Comparison of ENCODE assay signal across 21 cellular contexts in the genomic region with DNA sequence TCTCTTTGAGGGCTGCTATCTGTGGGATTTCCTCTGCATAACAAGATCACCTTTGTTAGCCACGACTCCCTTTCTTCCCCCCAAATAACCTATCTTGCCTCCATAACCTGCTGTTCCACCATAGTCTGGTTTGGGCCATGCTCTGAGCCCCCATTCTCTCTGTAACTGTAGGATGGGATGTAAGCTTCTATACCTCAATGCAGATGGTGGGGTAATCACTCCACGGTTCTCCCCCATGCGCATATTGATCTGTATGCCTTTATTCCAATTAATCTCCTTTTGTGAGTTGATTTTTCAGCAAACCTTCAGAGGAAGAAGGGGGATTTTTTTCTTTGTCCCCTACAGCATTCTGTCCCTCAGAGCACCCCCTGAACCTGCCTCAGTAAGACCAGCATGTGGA.
DNase-seq lines count a peak whose midpoint lies in the region; ATAC-seq and TF ChIP-seq lines count a peak whose summit lies in the region.
"Had no signal": no experiment of that assay in that cellular context is flagged by ENCODE, and none has a peak within 500 bp of the region (broad histone marks: within the 10 kb centered on the region; RNA-seq: fewer than 3 reads in every experiment).

No MANE protein-coding gene starts in this region.

- BruUV-seq in Panc1 (replicated peaks; lab: Mats Ljungman, UMichigan): no TSS peak

- no peak overlapping the region for H3K27ac ChIP-seq in right atrium auricular region
- H3K27ac ChIP-seq in Panc1 (ENCODE audit: low read length): peak overlapping the region; percentile 42; the same call in 1 of the 2 replicates
- no peak overlapping the region for H3K27ac ChIP-seq in brain microvascular endothelial cell
- H3K27ac ChIP-seq: SK-N-MC had no signal

- ATAC-seq in Right ventricle myocardium inferior (no peak), Panc1 (no peak)

- POLR2A ChIA-PET in Panc1 (lab: Charles Lee): no interaction called here

- CTCF ChIA-PET in Panc1 (lab: Charles Lee): no interaction called here

- DNase-seq in right atrium auricular region (ENCODE audit: low spot score) (peak; percentile 55), Right ventricle myocardium inferior (ENCODE audit: missing footprints) (no peak), Panc1 (ENCODE audit: low read depth, low spot score) (no peak), fibroblast of gingiva (ENCODE audit: low read depth) (peak; percentile 21), brain microvascular endothelial cell (no peak), NCI-H1694 (lab: John Stamatoyannopoulos, UW) (no peak), erythroblast (lab: John Stamatoyannopoulos, UW) (no peak)
- DNase-seq: CD8-positive, alpha-beta memory T cell; IMR-90; Kasumi-1; MG63; NCI-H1092; NCI-H1436 treated with DMSO at 0.1 percent for 48 hours; NCI-H2029 treated with DMSO at 0.1 percent for 48 hours; NCI-H2171 treated with DMSO at 0.1 percent for 48 hours; NCI-H446; NCI-H526 treated with DMSO at 0.1 percent for 48 hours; SHP77 had no signal

- H3K36me3 ChIP-seq in right atrium auricular region (no peaks in the 10 kb centered on the region), Panc1 (ENCODE audit: control insufficient read depth, insufficient read depth, low read length) (no peaks in the 10 kb centered on the region), brain microvascular endothelial cell (replicated peaks) (no peaks in the 10 kb centered on the region)
- H3K36me3 ChIP-seq: BLaER1 treated with 17β-estradiol and CSF1 and Interleukin-3, amounts not matched to agents 10 nM and 100 nM; HAP-1; MG63 had no signal

- H3K9me3 ChIP-seq in right atrium auricular region (no peaks in the 10 kb centered on the region), Panc1 (ENCODE audit: control insufficient read depth, insufficient read depth, low read depth, low read length) (peaks cover 8% of the 10 kb centered on the region; the same call in 1 of the 2 replicates)
- H3K9me3 ChIP-seq: HAP-1, MG63 had no signal

- H3K4me1 ChIP-seq in right atrium auricular region (no peaks in the 10 kb centered on the region), Panc1 (ENCODE audit: control insufficient read depth, insufficient read depth, low read length) (0 out of 2 replicates have a peak, but pooled peaks cover 7% of the 10 kb centered on the region)
- H3K4me1 ChIP-seq: HAP-1 had no signal

- TF ChIP-seq CTCF in right atrium auricular region (IDR thresholded peaks at IDR 0.05) (no peak), Panc1 (IDR thresholded peaks at IDR 0.05) (no peak), brain microvascular endothelial cell (IDR thresholded peaks at IDR 0.05; ENCODE audit: low read depth, low read length, missing control alignments) (no peak)

- in situ Hi-C loops in Panc1 (cut with HindIII; ENCODE audit: low pct_unique_long_range_greater_than_20kb, low sequenced_read_pairs): no loop called here
- in situ Hi-C loops in brain microvascular endothelial cell (cut with HindIII; ENCODE audit: low pct_ligation_motif_present, low sequenced_read_pairs): no loop called here

- no peak for TF ChIP-seq POLR2A in erythroblast (IDR thresholded peaks at IDR 0.05; ENCODE audit: low read length)

- intact Hi-C loops in Right ventricle myocardium inferior (cut with DNase I): no loop called here
- intact Hi-C loops in Panc1 (cut with micrococcal nuclease; ENCODE audit: unreplicated experiment): no loop called here

- no peaks in the 10 kb centered on the region for H3K27me3 ChIP-seq in right atrium auricular region
- no peaks in the 10 kb centered on the region for H3K27me3 ChIP-seq in Panc1 (ENCODE audit: control insufficient read depth, insufficient read depth, low read length)
- H3K27me3 ChIP-seq in brain microvascular endothelial cell (replicated peaks): peaks cover 47% of the 10 kb centered on the region

- no peak overlapping the region for H3K4me3 ChIP-seq in right atrium auricular region
- no peak overlapping the region for H3K4me3 ChIP-seq in Panc1 (ENCODE audit: low read depth in 2 of 2, low read length in 2 of 2)
- no peak overlapping the region for H3K4me3 ChIP-seq in brain microvascular endothelial cell (ENCODE audit: low read depth, low read length)
- H3K4me3 ChIP-seq: BLaER1 treated with 17β-estradiol and CSF1 and Interleukin-3, amounts not matched to agents 10 nM and 100 nM; HAP-1; MG63; SK-N-MC had no signal

Comparison
In these comparisons a context has a peak if more than half of its experiments do, and no peak if none do; other contexts are left out.
1. DNase-seq: peak in right atrium auricular region (single experiment) and fibroblast of gingiva (single experiment); none in Right ventricle myocardium inferior (single experiment), Panc1 (single experiment), brain microvascular endothelial cell (single experiment), NCI-H1694 (single experiment) and erythroblast (0 of 2).